In the genomic region with DNA sequence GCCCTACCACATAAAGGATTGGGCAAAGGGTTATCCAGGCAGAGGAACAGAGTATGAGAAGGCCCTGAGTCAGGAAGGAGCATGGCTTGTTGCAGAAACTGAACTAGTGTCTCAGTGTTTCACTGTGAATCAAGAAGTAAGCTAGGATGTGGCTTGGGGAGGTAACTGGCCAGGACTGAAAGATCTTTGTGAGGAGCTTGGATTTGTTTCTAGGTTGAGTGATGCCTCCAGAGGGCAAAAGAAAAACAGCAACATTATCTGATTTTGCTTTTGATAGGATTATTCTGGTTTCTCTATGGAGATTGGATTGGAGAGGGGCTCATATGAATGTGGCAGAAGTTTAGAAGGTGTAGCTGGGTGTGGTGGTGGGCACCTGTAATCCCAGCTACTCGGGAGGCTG, we compare ENCODE assay signal across 11 cellular contexts.
DNase-seq lines count a peak whose midpoint lies in the region; ATAC-seq and TF ChIP-seq lines count a peak whose summit lies in the region.
"Had no signal": no experiment of that assay in that cellular context is flagged by ENCODE, and none has a peak within 500 bp of the region (broad histone marks: within the 10 kb centered on the region; RNA-seq: fewer than 3 reads in every experiment).

No MANE protein-coding gene starts in this region.

- peaks cover 2% of the 10 kb centered on the region for H3K27me3 Mint-ChIP-seq in neural progenitor cell (ENCODE audit: insufficient read depth, low read depth)
- H3K27me3 Mint-ChIP-seq in activated naive CD4-positive, alpha-beta T cell treated with anti-CD3 and anti-CD28 coated beads, Interleukin-2, amount 10 ng/mL, durations not matched to agents 7 days and 5 days: peaks cover 9% of the 10 kb centered on the region

- no peak overlapping the region for H2AFZ ChIP-seq in neural progenitor cell (replicated peaks)

- no peaks in the 10 kb centered on the region for H3K79me2 ChIP-seq in neural progenitor cell (ENCODE audit: low read depth)

- CTCF ChIA-PET in activated naive CD4-positive, alpha-beta T cell treated with anti-CD3 and anti-CD28 coated beads, Interleukin-2, amount 10 ng/mL, durations not matched to agents 7 days and 5 days (lab: Charles Lee): interaction anchor here (0.6 to 1.1 kb wide), 3 partner anchors 15 to 641 kb away, joined by 3 read pairs; no protein-coding TSS in a partner anchor

- TF ChIP-seq CTCF in GM12874 (IDR thresholded peaks at IDR 0.05; ENCODE audit: insufficient read depth, low read depth, low read length) (peak; percentile 29; the same call in 1 of the 2 replicates), WI38 (IDR thresholded peaks at IDR 0.05; ENCODE audit: low read depth, low read length) (0 out of 2 replicates have a peak, but pooled peaks have one; percentile 2), neural progenitor cell (IDR thresholded peaks at IDR 0.05) (peak; percentile 37)

- H3K4me2 ChIP-seq in neural progenitor cell: no peak overlapping the region

- no peaks in the 10 kb centered on the region for H3K4me1 ChIP-seq in neural progenitor cell

- DNase-seq in neural progenitor cell (ENCODE audit: low spot score) (peak; percentile 12), GM19240 (ENCODE audit: insufficient read length, low spot score) (no peak)
- no peak for DNase-seq in stimulated activated CD4-positive, alpha-beta T cell treated with anti-CD3 and anti-CD28 coated beads, Interleukin-15, amount 100 ng/mL, for 24 hours
- no peak for DNase-seq in activated naive CD4-positive, alpha-beta T cell treated with anti-CD3 and anti-CD28 coated beads, Interleukin-2, amount 10 ng/mL, durations not matched to agents 7 days and 5 days
- DNase-seq: activated CD4-positive, CD25-positive, alpha-beta regulatory T cell; heart right ventricle had no signal

- no peaks in the 10 kb centered on the region for H4K20me1 ChIP-seq in neural progenitor cell (ENCODE audit: low read depth)

- H3K4me3 ChIP-seq in WI38 (ENCODE audit: low read depth, low read length): no peak overlapping the region
- H3K4me3 ChIP-seq in neural progenitor cell: no peak overlapping the region
- H3K4me3 ChIP-seq: heart right ventricle had no signal

- no peaks in the 10 kb centered on the region for H3F3A ChIP-seq in neural progenitor cell (ENCODE audit: low read depth)

- H3K36me3 ChIP-seq in neural progenitor cell: no peaks in the 10 kb centered on the region
- H3K36me3 ChIP-seq: heart right ventricle had no signal

- H3K9ac ChIP-seq in neural progenitor cell: no peak overlapping the region

- H3K9me3 ChIP-seq in neural progenitor cell (ENCODE audit: low read depth): no peaks in the 10 kb centered on the region
- H3K9me3 ChIP-seq: heart right ventricle had no signal

- H3K27ac Mint-ChIP-seq in neural progenitor cell: no peak overlapping the region
- H3K27ac Mint-ChIP-seq in activated naive CD4-positive, alpha-beta T cell treated with anti-CD3 and anti-CD28 coated beads, Interleukin-2, amount 10 ng/mL, durations not matched to agents 7 days and 5 days: no peak overlapping the region

- no peaks in the 10 kb centered on the region for H3K27me3 ChIP-seq in neural progenitor cell
- H3K27me3 ChIP-seq: heart right ventricle had no signal

- no peaks in the 10 kb centered on the region for H3K36me3 Mint-ChIP-seq in neural progenitor cell
- H3K36me3 Mint-ChIP-seq in activated naive CD4-positive, alpha-beta T cell treated with anti-CD3 and anti-CD28 coated beads, Interleukin-2, amount 10 ng/mL, durations not matched to agents 7 days and 5 days: no peaks in the 10 kb centered on the region

- ATAC-seq in HG03066 (IDR thresholded peaks at IDR 0.05; ENCODE audit: low read depth, unreplicated experiment) (peak; percentile 43), GM18517 (IDR thresholded peaks at IDR 0.05; ENCODE audit: unreplicated experiment) (no peak)
- ATAC-seq: heart right ventricle had no signal

- peaks cover 23% of the 10 kb centered on the region for H3K4me1 Mint-ChIP-seq in neural progenitor cell
- H3K4me1 Mint-ChIP-seq in activated naive CD4-positive, alpha-beta T cell treated with anti-CD3 and anti-CD28 coated beads, Interleukin-2, amount 10 ng/mL, durations not matched to agents 7 days and 5 days: peaks cover 7% of the 10 kb centered on the region

- no peak overlapping the region for H3K4me3 Mint-ChIP-seq in neural progenitor cell
- H3K4me3 Mint-ChIP-seq in activated naive CD4-positive, alpha-beta T cell treated with anti-CD3 and anti-CD28 coated beads, Interleukin-2, amount 10 ng/mL, durations not matched to agents 7 days and 5 days: no peak overlapping the region

- H3K27ac ChIP-seq in neural progenitor cell: no peak overlapping the region
- H3K27ac ChIP-seq: heart right ventricle, HL-60 had no signal

- no peaks in the 10 kb centered on the region for H3K9me3 Mint-ChIP-seq in neural progenitor cell
- H3K9me3 Mint-ChIP-seq in activated naive CD4-positive, alpha-beta T cell treated with anti-CD3 and anti-CD28 coated beads, Interleukin-2, amount 10 ng/mL, durations not matched to agents 7 days and 5 days: no peaks in the 10 kb centered on the region
